In the genomic region with DNA sequence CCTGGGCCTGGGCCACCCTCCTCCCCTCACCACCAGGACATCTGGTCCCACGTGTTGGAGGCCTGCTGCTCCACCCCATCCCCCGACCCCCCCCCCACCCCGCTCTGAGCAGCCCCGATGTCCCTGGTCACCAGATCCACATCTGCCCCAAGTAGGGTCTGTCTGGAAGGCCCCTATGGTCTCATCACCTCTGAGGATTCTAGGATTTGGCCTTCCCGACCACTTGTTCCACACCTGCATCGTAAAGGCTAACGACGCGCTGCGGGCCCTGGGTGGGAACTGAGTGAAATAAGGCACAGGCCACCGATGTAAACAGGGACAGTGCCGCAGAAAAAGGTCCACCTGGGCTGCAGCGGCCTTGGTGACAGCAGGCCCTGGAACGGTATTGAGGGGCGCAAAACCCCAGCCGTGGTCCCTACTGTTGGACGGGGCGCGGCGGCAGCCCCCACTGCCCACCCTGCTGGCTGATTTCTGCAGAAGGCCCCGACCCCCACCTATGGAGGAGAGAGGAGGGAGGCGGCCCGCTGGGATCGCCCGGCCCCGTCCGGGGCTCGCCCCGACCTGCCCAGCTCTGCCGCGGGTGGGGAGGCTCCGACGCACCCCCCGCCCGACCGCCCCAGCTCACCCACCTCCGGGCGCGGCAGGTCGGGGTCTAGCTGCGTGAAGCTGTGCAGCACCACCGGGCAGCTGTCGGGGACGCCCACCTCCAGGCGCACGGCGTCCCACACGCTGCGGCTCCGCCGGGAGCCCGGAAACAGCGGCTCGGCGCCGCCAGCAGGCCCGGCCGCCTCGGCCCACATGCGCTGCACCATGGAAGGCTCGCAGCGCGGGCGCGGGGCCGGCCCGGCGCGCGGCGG, we compare ENCODE assay signal across 1 cellular context.
TF ChIP-seq lines count a peak whose summit lies in the region.

No MANE protein-coding gene starts in this region.

TF ChIP-seq in GM12878, 131 proteins besides CTCF, POLR2A, EP300 and RAD21 (continued from another document and continues in another):
- TF ChIP-seq IRF5 (IDR thresholded peaks at IDR 0.05; ENCODE audit: borderline replicate concordance) (no peak), ZNF274 (IDR thresholded peaks at IDR 0.05; ENCODE audit: insufficient read depth, insufficient read length) (no peak), CBFB (IDR thresholded peaks at IDR 0.05; ENCODE audit: low read depth) (no peak), EZH2 (IDR thresholded peaks at IDR 0.05; ENCODE audit: borderline replicate concordance, control insufficient read depth, low read depth, low read length) (no peak), RCOR1 (conservative IDR thresholded peaks at IDR 0.05; ENCODE audit: low read depth, low read length) (no peak), CREM (IDR thresholded peaks at IDR 0.05; ENCODE audit: low read depth) (no peak), NR2C2 (IDR thresholded peaks at IDR 0.05; ENCODE audit: borderline replicate concordance, control insufficient read depth, insufficient read length, low read depth) (no peak), CHD4 (IDR thresholded peaks at IDR 0.05) (no peak), ZNF687 (IDR thresholded peaks at IDR 0.05) (peak; percentile 34; the same call in 1 of the 2 replicates), SMARCA5 (IDR thresholded peaks at IDR 0.05) (peak; percentile 68; the same call in 1 of the 2 replicates), ZBED1 (IDR thresholded peaks at IDR 0.05; ENCODE audit: borderline replicate concordance) (no peak), SUPT20H (IDR thresholded peaks at IDR 0.05; ENCODE audit: borderline replicate concordance, control insufficient read depth, low read depth, low read length) (no peak), E2F8 (IDR thresholded peaks at IDR 0.05; ENCODE audit: low read depth, partially characterized antibody) (no peak), TCF12 (IDR thresholded peaks at IDR 0.05; ENCODE audit: low read depth, low read length) (peak; percentile 41; the same call in 1 of the 2 replicates), PKNOX1 (IDR thresholded peaks at IDR 0.05) (no peak), KLF5 (IDR thresholded peaks at IDR 0.05; ENCODE audit: partially characterized antibody) (no peak), MXI1 (IDR thresholded peaks at IDR 0.05; ENCODE audit: low read depth, low read length) (no peak), FOXM1 (IDR thresholded peaks at IDR 0.05; ENCODE audit: low read depth, low read length) (no peak), MTA3 (IDR thresholded peaks at IDR 0.05; ENCODE audit: borderline replicate concordance, low read length) (no peak), DPF2 (IDR thresholded peaks at IDR 0.05) (peak; percentile 58), MAX (IDR thresholded peaks at IDR 0.05; ENCODE audit: low read depth, low read length) (no peak; the same call in 1 of the 2 replicates), IKZF2 (IDR thresholded peaks at IDR 0.05) (no peak), IKZF1 (conservative IDR thresholded peaks at IDR 0.05) (peak; percentile 37; the same call in 1 of the 2 replicates), BACH1 (IDR thresholded peaks at IDR 0.05; ENCODE audit: borderline replicate concordance) (peak; percentile 70), JUNB (IDR thresholded peaks at IDR 0.05) (no peak), SMC3 (IDR thresholded peaks at IDR 0.05; ENCODE audit: borderline replicate concordance, low read length) (no peak), CBX5 (IDR thresholded peaks at IDR 0.05; ENCODE audit: low read depth) (no peak), MLLT1 (IDR thresholded peaks at IDR 0.05) (no peak), EGR1 (IDR thresholded peaks at IDR 0.05; ENCODE audit: borderline replicate concordance in 1 of 2, low read depth in 2 of 2, low read length in 2 of 2) (peak in 1 of 2 experiments; percentile 53; a peak in 1 of 3 replicates), NBN (IDR thresholded peaks at IDR 0.05) (no peak), CHD1 (IDR thresholded peaks at IDR 0.05; ENCODE audit: low read depth, low read length) (no peak), ATF7 (IDR thresholded peaks at IDR 0.05; ENCODE audit: low read depth) (no peak)
- TF ChIP-seq, protein P1, sequence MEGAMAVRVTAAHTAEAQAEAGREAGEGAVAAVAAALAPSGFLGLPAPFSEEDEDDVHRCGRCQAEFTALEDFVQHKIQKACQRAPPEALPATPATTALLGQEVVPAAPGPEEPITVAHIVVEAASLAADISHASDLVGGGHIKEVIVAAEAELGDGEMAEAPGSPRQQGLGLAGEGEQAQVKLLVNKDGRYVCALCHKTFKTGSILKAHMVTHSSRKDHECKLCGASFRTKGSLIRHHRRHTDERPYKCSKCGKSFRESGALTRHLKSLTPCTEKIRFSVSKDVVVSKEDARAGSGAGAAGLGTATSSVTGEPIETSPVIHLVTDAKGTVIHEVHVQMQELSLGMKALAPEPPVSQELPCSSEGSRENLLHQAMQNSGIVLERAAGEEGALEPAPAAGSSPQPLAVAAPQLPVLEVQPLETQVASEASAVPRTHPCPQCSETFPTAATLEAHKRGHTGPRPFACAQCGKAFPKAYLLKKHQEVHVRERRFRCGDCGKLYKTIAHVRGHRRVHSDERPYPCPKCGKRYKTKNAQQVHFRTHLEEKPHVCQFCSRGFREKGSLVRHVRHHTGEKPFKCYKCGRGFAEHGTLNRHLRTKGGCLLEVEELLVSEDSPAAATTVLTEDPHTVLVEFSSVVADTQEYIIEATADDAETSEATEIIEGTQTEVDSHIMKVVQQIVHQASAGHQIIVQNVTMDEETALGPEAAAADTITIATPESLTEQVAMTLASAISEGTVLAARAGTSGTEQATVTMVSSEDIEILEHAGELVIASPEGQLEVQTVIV (IDR thresholded peaks at IDR 0.05; ENCODE audit: borderline replicate concordance, partially characterized antibody) = no peak
- TF ChIP-seq, protein P2, sequence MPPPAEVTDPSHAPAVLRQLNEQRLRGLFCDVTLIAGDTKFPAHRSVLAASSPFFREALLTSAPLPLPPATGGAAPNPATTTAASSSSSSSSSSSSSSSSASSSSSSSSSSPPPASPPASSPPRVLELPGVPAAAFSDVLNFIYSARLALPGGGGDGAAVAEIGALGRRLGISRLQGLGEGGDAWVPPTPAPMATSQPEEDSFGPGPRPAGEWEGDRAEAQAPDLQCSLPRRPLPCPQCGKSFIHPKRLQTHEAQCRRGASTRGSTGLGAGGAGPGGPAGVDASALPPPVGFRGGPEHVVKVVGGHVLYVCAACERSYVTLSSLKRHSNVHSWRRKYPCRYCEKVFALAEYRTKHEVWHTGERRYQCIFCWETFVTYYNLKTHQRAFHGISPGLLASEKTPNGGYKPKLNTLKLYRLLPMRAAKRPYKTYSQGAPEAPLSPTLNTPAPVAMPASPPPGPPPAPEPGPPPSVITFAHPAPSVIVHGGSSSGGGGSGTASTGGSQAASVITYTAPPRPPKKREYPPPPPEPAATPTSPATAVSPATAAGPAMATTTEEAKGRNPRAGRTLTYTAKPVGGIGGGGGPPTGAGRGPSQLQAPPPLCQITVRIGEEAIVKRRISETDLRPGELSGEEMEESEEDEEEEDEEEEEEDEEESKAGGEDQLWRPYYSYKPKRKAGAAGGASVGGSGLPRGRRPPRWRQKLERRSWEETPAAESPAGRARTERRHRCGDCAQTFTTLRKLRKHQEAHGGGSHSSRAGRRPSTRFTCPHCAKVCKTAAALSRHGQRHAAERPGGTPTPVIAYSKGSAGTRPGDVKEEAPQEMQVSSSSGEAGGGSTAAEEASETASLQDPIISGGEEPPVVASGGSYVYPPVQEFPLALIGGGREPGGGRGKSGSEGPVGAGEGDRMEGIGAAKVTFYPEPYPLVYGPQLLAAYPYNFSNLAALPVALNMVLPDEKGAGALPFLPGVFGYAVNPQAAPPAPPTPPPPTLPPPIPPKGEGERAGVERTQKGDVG (CRISPR knock-in tag; IDR thresholded peaks at IDR 0.05) = no peak
